In genomic region chr15:78034495-78035191, GRCh38 we compare ENCODE assay signal across 9 cellular contexts. TPM values are rescaled to one million over a fixed set of nuclear protein-coding genes. Genes with fewer than 3 reads are reported as not detected.
A peak's percentile ranks its signal among the peaks of the same experiment; 100 is the strongest.
DNase-seq lines count a peak whose midpoint lies in the region; FAIRE-seq and TF ChIP-seq lines count a peak whose summit lies in the region.
"Had no signal": no experiment of that assay in that cellular context is flagged by ENCODE, and none has a peak within 500 bp of the region (broad histone marks: within the 10 kb centered on the region; RNA-seq: fewer than 3 reads in every experiment).

No MANE protein-coding gene starts in this region.

- H3K27ac ChIP-seq in esophagus squamous epithelium (peak overlapping the region in 3 of 4 donors; percentile 40 to 64 (median 58)), small intestine (ENCODE audit: low read depth in 1 of 2, low read length in 1 of 2) (peak overlapping the region; percentile 39 to 81)
- H3K27ac ChIP-seq: 22Rv1 had no signal

- H3K36me3 ChIP-seq in esophagus squamous epithelium (peaks cover 0 to 54% (median 0%) of the 10 kb centered on the region in 3 donors), small intestine (ENCODE audit: control insufficient read depth in 2 of 2, insufficient read depth in 2 of 2, low read length in 2 of 2) (peaks cover 0 to 3% of the 10 kb centered on the region in 2 donors)

- peaks cover 10 to 29% (median 28%) of the 10 kb centered on the region in 3 donors for H3K4me1 Mint-ChIP-seq in IgD-negative memory B cell

- H3K36me3 Mint-ChIP-seq in IgD-negative memory B cell = peaks cover 9% of the 10 kb centered on the region

- H3K4me1 ChIP-seq in esophagus squamous epithelium (peaks cover 21 to 71% (median 27%) of the 10 kb centered on the region in 3 donors), small intestine (ENCODE audit: control insufficient read depth in 2 of 2, insufficient read depth in 1 of 2, low read depth in 1 of 2, low read length in 1 of 2) (peaks cover 15 to 28% of the 10 kb centered on the region in 2 donors)

- H3K27me3 ChIP-seq in esophagus squamous epithelium = no peaks in the 10 kb centered on the region
- no peaks in the 10 kb centered on the region for H3K27me3 ChIP-seq in small intestine (ENCODE audit: control insufficient read depth in 2 of 2, insufficient read depth in 2 of 2, low read length in 2 of 2)

- WGBS in esophagus squamous epithelium, 2 donors = 37 to 45% methylated on average over 8 to 13 of the region's 13 CpGs
- WGBS in small intestine, 3 donors = 40 to 70% (median 43%) methylated on average over 13 of the region's 13 CpGs

- no peak for FAIRE-seq in small intestine (lab: Jason Lieb, UNC)

- no peaks in the 10 kb centered on the region for H3K9me3 Mint-ChIP-seq in IgD-negative memory B cell

- TF ChIP-seq CTCF in esophagus squamous epithelium (IDR thresholded peaks at IDR 0.05) = no peak

- intact Hi-C loops in esophagus squamous epithelium (cut with DNase I) = no loop called here

- H3K9me3 ChIP-seq in esophagus squamous epithelium (no peaks in the 10 kb centered on the region), small intestine (ENCODE audit: control insufficient read depth, low read depth) (no peaks in the 10 kb centered on the region)

- peak overlapping the region; percentile 13 to 91 (median 39) for H3K27ac Mint-ChIP-seq in IgD-negative memory B cell

- DNase-seq in DMS79 treated with DMSO at 0.1 percent for 48 hours (lab: John Stamatoyannopoulos, UW) (peak; percentile 20), DMS79 (lab: John Stamatoyannopoulos, UW) (no peak), esophagus squamous epithelium (lab: John Stamatoyannopoulos, UW) (no peak), small intestine (peak; percentile 53), H4 (ENCODE audit: low spot score) (no peak), amniotic stem cell (lab: John Stamatoyannopoulos, UW) (no peak)
- DNase-seq in activated CD8-positive, alpha-beta memory T cell treated with anti-CD3 and anti-CD28 coated beads for 24 hours = peak; percentile 87

- peak overlapping the region in 1 of 4 donors; percentile 26 for H3K4me3 ChIP-seq in esophagus squamous epithelium
- H3K4me3 ChIP-seq in small intestine (ENCODE audit: low read depth in 1 of 2, low read length in 2 of 2) = no peak overlapping the region

- TF ChIP-seq POLR2A in esophagus squamous epithelium (IDR thresholded peaks at IDR 0.05) = no peak

- peak overlapping the region in 2 of 4 donors; percentile 68 to 82 for H3K4me3 Mint-ChIP-seq in IgD-negative memory B cell

- H3K27me3 Mint-ChIP-seq in IgD-negative memory B cell = peaks cover 2% of the 10 kb centered on the region

RNA-seq across cellular contexts. Expression of gene TBC1D2B, which starts 42.9 kb away (rescaled TPM):
- polyA plus RNA-seq in IgD-negative memory B cell (1.7 TPM), small intestine (10 to 100 TPM in 1 of 3 donors, 1 to 10 TPM in 2; 7.6 to 16.0 (median 7.8) TPM)
- total RNA-seq in esophagus squamous epithelium = 10 to 100 TPM; 13.0 to 30.7 (median 17.8) TPM
- 12.3 and 13.8 TPM in 2 replicates for total RNA-seq in H4 (2014; rRNA removed; shearing (Covaris generic))

RNA-seq across cellular contexts. Expression of gene SH2D7, which starts 57.7 kb away (rescaled TPM):
- polyA plus RNA-seq in IgD-negative memory B cell (not detected), small intestine (1 to 10 TPM; 1.7 to 3.8 (median 2.9) TPM)
- not detected for total RNA-seq in esophagus squamous epithelium
- not detected in 2 replicates for total RNA-seq in H4 (2014; rRNA removed; shearing (Covaris generic))

Comparison
In these comparisons a context has a peak if more than half of its experiments do, and no peak if none do; other contexts are left out.
1. DNase-seq: peak in DMS79 treated with DMSO at 0.1 percent for 48 hours (single experiment), activated CD8-positive, alpha-beta memory T cell treated with anti-CD3 and anti-CD28 coated beads for 24 hours (single experiment) and small intestine (single experiment); none in DMS79 (single experiment), esophagus squamous epithelium (single experiment), H4 (single experiment) and amniotic stem cell (single experiment).